In genomic region chr10:69465457-69466157, GRCh38 we compare ENCODE assay signal across 11 cellular contexts. TPM values are rescaled to one million over a fixed set of nuclear protein-coding genes. Genes with fewer than 3 reads are reported as not detected.
DNase-seq lines count a peak whose midpoint lies in the region; ATAC-seq and TF ChIP-seq lines count a peak whose summit lies in the region.
"Had no signal": no experiment of that assay in that cellular context is flagged by ENCODE, and none has a peak within 500 bp of the region (broad histone marks: within the 10 kb centered on the region; RNA-seq: fewer than 3 reads in every experiment).

No MANE protein-coding gene starts in this region.

- H3K27me3 Mint-ChIP-seq in activated CD8-positive, alpha-beta memory T cell treated with anti-CD3 and anti-CD28 coated beads, Interleukin-2, amount 10 ng/mL, durations not matched to agents 7 days and 5 days: peaks cover 2% of the 10 kb centered on the region
- no peaks in the 10 kb centered on the region for H3K27me3 Mint-ChIP-seq in activated naive CD8-positive, alpha-beta T cell treated with anti-CD3 and anti-CD28 coated beads, Interleukin-2, amount 50 U/mL, for 24 hours
- peaks cover 2% of the 10 kb centered on the region for H3K27me3 Mint-ChIP-seq in activated T-helper 2 cell treated with anti-CD3 and anti-CD28 coated beads, Interferon-gamma antibody, Interleukin-2, Interleukin-4, amounts not matched to agents 10 μg/mL and 5 μg/mL and 100 μg/mL, durations not matched to agents 14 hours and 24 hours and 36 hours (ENCODE audit: low read depth)

- H3K27me3 ChIP-seq in lung (ENCODE audit: control insufficient read depth, insufficient read depth): no peaks in the 10 kb centered on the region

- no peaks in the 10 kb centered on the region for H3K9me3 Mint-ChIP-seq in activated CD8-positive, alpha-beta memory T cell treated with anti-CD3 and anti-CD28 coated beads, Interleukin-2, amount 10 ng/mL, durations not matched to agents 7 days and 5 days (ENCODE audit: low read depth)
- H3K9me3 Mint-ChIP-seq in activated naive CD8-positive, alpha-beta T cell treated with anti-CD3 and anti-CD28 coated beads, Interleukin-2, amount 50 U/mL, for 24 hours: no peaks in the 10 kb centered on the region
- H3K9me3 Mint-ChIP-seq in activated T-helper 2 cell treated with anti-CD3 and anti-CD28 coated beads, Interferon-gamma antibody, Interleukin-2, Interleukin-4, amounts not matched to agents 10 μg/mL and 5 μg/mL and 100 μg/mL, durations not matched to agents 14 hours and 24 hours and 36 hours: no peaks in the 10 kb centered on the region
- H3K9me3 Mint-ChIP-seq: activated T-cell treated with anti-CD3 and anti-CD28 coated beads, Interleukin-2, amount 50 U/mL, for 4 hours had no signal

- H3K27ac ChIP-seq in lung (ENCODE audit: low read depth in 1 of 2, low read length in 1 of 2) (peak overlapping the region; percentile 22 to 79), substantia nigra (ENCODE audit: low read depth, low read length, poor library complexity, severe bottlenecking) (peak overlapping the region; percentile 75)

- no peak for DNase-seq in activated CD8-positive, alpha-beta memory T cell treated with anti-CD3 and anti-CD28 coated beads, Interleukin-2, amount 10 ng/mL, durations not matched to agents 7 days and 5 days
- DNase-seq in activated CD8-positive, alpha-beta memory T cell treated with anti-CD3 and anti-CD28 coated beads, Interleukin-2, amount 50 U/mL, for 4 hours: no peak
- no peak for DNase-seq in activated naive CD8-positive, alpha-beta T cell treated with anti-CD3 and anti-CD28 coated beads, Interleukin-2, amount 50 U/mL, for 24 hours
- DNase-seq in lung (ENCODE audit: low spot score) (no peak), substantia nigra (lab: John Stamatoyannopoulos, UW) (peak in 1 of 49 donors; percentile 39), EL (no peak), Ammon's horn (ENCODE audit: low spot score) (no peak)
- DNase-seq in activated T-helper 2 cell treated with anti-CD3 and anti-CD28 coated beads, Interferon-gamma antibody, Interleukin-2, Interleukin-4, amounts not matched to agents 10 μg/mL and 5 μg/mL and 100 μg/mL, durations not matched to agents 14 hours and 24 hours and 36 hours (ENCODE audit: low spot score): no peak
- DNase-seq: activated T-cell treated with anti-CD3 and anti-CD28 coated beads, Interleukin-2, amount 50 U/mL, for 4 hours; NCI-H226 had no signal

- H3K9me3 ChIP-seq in lung (ENCODE audit: control insufficient read depth in 2 of 2, insufficient read depth in 1 of 2, low read length in 1 of 2): no peaks in the 10 kb centered on the region

- no peak overlapping the region for H3K4me3 ChIP-seq in lung

- CTCF ChIA-PET in activated CD8-positive, alpha-beta memory T cell treated with anti-CD3 and anti-CD28 coated beads, Interleukin-2, amount 10 ng/mL, durations not matched to agents 7 days and 5 days (lab: Charles Lee): interaction anchor here (0.9 to 2.8 kb wide), 12 partner anchors 8 to 179 kb away, joined by 3 to 16 read pairs (median 4); partner anchors contain the start of gene TSPAN15

- H3K36me3 ChIP-seq in lung (ENCODE audit: control insufficient read depth in 2 of 2, insufficient read depth in 2 of 2, low read length in 2 of 2): no peaks in the 10 kb centered on the region

- H3K4me1 ChIP-seq in lung (ENCODE audit: control insufficient read depth in 2 of 2, insufficient read depth in 2 of 2, low read length in 2 of 2): peaks cover 0 to 39% of the 10 kb centered on the region in 2 donors

- TF ChIP-seq CTCF in lung (IDR thresholded peaks at IDR 0.05; ENCODE audit: control extremely low read depth, extremely low read depth): no peak

- WGBS in lung, 2 donors: 61 to 74% methylated on average over 9 of the region's 9 CpGs

- H3K4me3 Mint-ChIP-seq in activated CD8-positive, alpha-beta memory T cell treated with anti-CD3 and anti-CD28 coated beads, Interleukin-2, amount 10 ng/mL, durations not matched to agents 7 days and 5 days: no peak overlapping the region
- no peak overlapping the region for H3K4me3 Mint-ChIP-seq in activated naive CD8-positive, alpha-beta T cell treated with anti-CD3 and anti-CD28 coated beads, Interleukin-2, amount 50 U/mL, for 24 hours
- H3K4me3 Mint-ChIP-seq in activated T-helper 2 cell treated with anti-CD3 and anti-CD28 coated beads, Interferon-gamma antibody, Interleukin-2, Interleukin-4, amounts not matched to agents 10 μg/mL and 5 μg/mL and 100 μg/mL, durations not matched to agents 14 hours and 24 hours and 36 hours (ENCODE audit: low read depth): no peak overlapping the region
- H3K4me3 Mint-ChIP-seq: activated T-cell treated with anti-CD3 and anti-CD28 coated beads, Interleukin-2, amount 50 U/mL, for 4 hours had no signal

- peak overlapping the region; percentile 88 for H3K27ac Mint-ChIP-seq in activated CD8-positive, alpha-beta memory T cell treated with anti-CD3 and anti-CD28 coated beads, Interleukin-2, amount 10 ng/mL, durations not matched to agents 7 days and 5 days
- H3K27ac Mint-ChIP-seq in activated naive CD8-positive, alpha-beta T cell treated with anti-CD3 and anti-CD28 coated beads, Interleukin-2, amount 50 U/mL, for 24 hours: peak overlapping the region; percentile 50
- H3K27ac Mint-ChIP-seq in activated T-helper 2 cell treated with anti-CD3 and anti-CD28 coated beads, Interferon-gamma antibody, Interleukin-2, Interleukin-4, amounts not matched to agents 10 μg/mL and 5 μg/mL and 100 μg/mL, durations not matched to agents 14 hours and 24 hours and 36 hours: no peak overlapping the region

- H3K4me1 Mint-ChIP-seq in activated CD8-positive, alpha-beta memory T cell treated with anti-CD3 and anti-CD28 coated beads, Interleukin-2, amount 10 ng/mL, durations not matched to agents 7 days and 5 days: peaks cover 53% of the 10 kb centered on the region
- H3K4me1 Mint-ChIP-seq in activated naive CD8-positive, alpha-beta T cell treated with anti-CD3 and anti-CD28 coated beads, Interleukin-2, amount 50 U/mL, for 24 hours: peaks cover 16% of the 10 kb centered on the region
- peaks cover 9% of the 10 kb centered on the region for H3K4me1 Mint-ChIP-seq in activated T-helper 2 cell treated with anti-CD3 and anti-CD28 coated beads, Interferon-gamma antibody, Interleukin-2, Interleukin-4, amounts not matched to agents 10 μg/mL and 5 μg/mL and 100 μg/mL, durations not matched to agents 14 hours and 24 hours and 36 hours (ENCODE audit: low read depth)

- H3K36me3 Mint-ChIP-seq in activated CD8-positive, alpha-beta memory T cell treated with anti-CD3 and anti-CD28 coated beads, Interleukin-2, amount 10 ng/mL, durations not matched to agents 7 days and 5 days: no peaks in the 10 kb centered on the region
- no peaks in the 10 kb centered on the region for H3K36me3 Mint-ChIP-seq in activated naive CD8-positive, alpha-beta T cell treated with anti-CD3 and anti-CD28 coated beads, Interleukin-2, amount 50 U/mL, for 24 hours (ENCODE audit: low read depth)
- no peaks in the 10 kb centered on the region for H3K36me3 Mint-ChIP-seq in activated T-helper 2 cell treated with anti-CD3 and anti-CD28 coated beads, Interferon-gamma antibody, Interleukin-2, Interleukin-4, amounts not matched to agents 10 μg/mL and 5 μg/mL and 100 μg/mL, durations not matched to agents 14 hours and 24 hours and 36 hours (ENCODE audit: low read depth)

- ATAC-seq in activated CD8-positive, alpha-beta memory T cell treated with anti-CD3 and anti-CD28 coated beads, Interleukin-2, amount 10 ng/mL, durations not matched to agents 7 days and 5 days: peak; percentile 55
- peak; percentile 13 for ATAC-seq in activated naive CD8-positive, alpha-beta T cell treated with anti-CD3 and anti-CD28 coated beads, Interleukin-2, amount 50 U/mL, for 24 hours
- no peak for ATAC-seq in lung (ENCODE audit: insufficient read depth, low FRiP score)

- intact Hi-C loops in activated T-helper 2 cell treated with anti-CD3 and anti-CD28 coated beads, Interferon-gamma antibody, Interleukin-2, Interleukin-4, amounts not matched to agents 10 μg/mL and 5 μg/mL and 100 μg/mL, durations not matched to agents 14 hours and 24 hours and 36 hours (cut with micrococcal nuclease): no loop called here

RNA-seq across cellular contexts. Expression of gene TSPAN15, which starts 14.3 kb away (rescaled TPM):
- total RNA-seq in activated CD8-positive, alpha-beta memory T cell treated with anti-CD3 and anti-CD28 coated beads, Interleukin-2, amount 10 ng/mL, durations not matched to agents 7 days and 5 days: 1 to 10 TPM; 2.5 to 4.2 TPM
- 10 to 100 TPM; 44.3 to 63.0 TPM for total RNA-seq in lung
- 10 to 100 TPM; 47.0 to 68.4 TPM for polyA plus RNA-seq in lung
- 0.55 and 0.85 TPM in 2 replicates for total RNA-seq in activated T-helper 2 cell treated with anti-CD3 and anti-CD28 coated beads, Interferon-gamma antibody, Interleukin-2, Interleukin-4, amounts not matched to agents 10 μg/mL and 5 μg/mL and 100 μg/mL, durations not matched to agents 14 hours and 24 hours and 36 hours

RNA-seq across cellular contexts. Expression of gene TACR2, which starts 48.9 kb away (rescaled TPM):
- not detected for total RNA-seq in activated CD8-positive, alpha-beta memory T cell treated with anti-CD3 and anti-CD28 coated beads, Interleukin-2, amount 10 ng/mL, durations not matched to agents 7 days and 5 days
- total RNA-seq in lung: under 1 TPM; 0.28 to 0.83 TPM
- polyA plus RNA-seq in lung: under 1 TPM; 0.42 to 0.57 TPM
- total RNA-seq in activated T-helper 2 cell treated with anti-CD3 and anti-CD28 coated beads, Interferon-gamma antibody, Interleukin-2, Interleukin-4, amounts not matched to agents 10 μg/mL and 5 μg/mL and 100 μg/mL, durations not matched to agents 14 hours and 24 hours and 36 hours: not detected in 2 replicates
- total RNA-seq: MCF 10A had no signal

Comparison
In these comparisons a context has a peak if more than half of its experiments do, and no peak if none do; other contexts are left out.
1. RNA of gene TSPAN15, which starts 14.3 kb away (total RNA-seq): 44.3 to 63.0 TPM in lung; 2.5 to 4.2 TPM in activated CD8-positive, alpha-beta memory T cell treated with anti-CD3 and anti-CD28 coated beads, Interleukin-2, amount 10 ng/mL, durations not matched to agents 7 days and 5 days and 0.55 to 0.85 TPM in activated T-helper 2 cell treated with anti-CD3 and anti-CD28 coated beads, Interferon-gamma antibody, Interleukin-2, Interleukin-4, amounts not matched to agents 10 μg/mL and 5 μg/mL and 100 μg/mL, durations not matched to agents 14 hours and 24 hours and 36 hours; every median in the first group is over 4 times any median in the second.